Comparison of ENCODE assay signal across 15 cellular contexts in genomic region chr15:22893081-22893480, GRCh38. TPM values are rescaled to one million over a fixed set of nuclear protein-coding genes. Genes with fewer than 3 reads are reported as not detected.
DNase-seq lines count a peak whose midpoint lies in the region; ATAC-seq and TF ChIP-seq lines count a peak whose summit lies in the region.
"Had no signal": no experiment of that assay in that cellular context is flagged by ENCODE, and none has a peak within 500 bp of the region (broad histone marks: within the 10 kb centered on the region; RNA-seq: fewer than 3 reads in every experiment).

No MANE protein-coding gene starts in this region.

- no peak overlapping the region for H2BK15ac ChIP-seq in mesendoderm (replicated peaks; ENCODE audit: low read depth)

- no peak overlapping the region for H3K4me3 ChIP-seq in right atrium auricular region
- H3K4me3 ChIP-seq in mesendoderm (ENCODE audit: low read length): no peak overlapping the region
- H3K4me3 ChIP-seq: BLaER1, GM12878 had no signal

- no peak overlapping the region for H2BK120ac ChIP-seq in mesendoderm (ENCODE audit: low read depth, low read length)

- intact Hi-C loops in Right ventricle myocardium superior (cut with DNase I): no loop called here
- intact Hi-C loops in natural killer cell (cut with micrococcal nuclease): no loop called here

- H3K4me2 ChIP-seq in mesendoderm (ENCODE audit: low read length): no peak overlapping the region
- H3K4me2 ChIP-seq: BLaER1 had no signal

- H3K9me3 Mint-ChIP-seq in type B pancreatic cell (no peaks in the 10 kb centered on the region), natural killer cell (no peaks in the 10 kb centered on the region)
- H3K9me3 Mint-ChIP-seq: CD8-positive, alpha-beta memory T cell; H9 had no signal

- no peaks in the 10 kb centered on the region for H3K79me2 ChIP-seq in mesendoderm (ENCODE audit: control insufficient read depth, insufficient read depth, low read length)

- H4K5ac ChIP-seq in mesendoderm (ENCODE audit: low read length): no peak overlapping the region

- ATAC-seq in Right ventricle myocardium superior (ENCODE audit: poor library complexity) (no peak), T-helper 17 cell (no peak), GM18870 (IDR thresholded peaks at IDR 0.05; ENCODE audit: unreplicated experiment) (no peak), natural killer cell (no peak)
- ATAC-seq: GM12878 had no signal

- no peak overlapping the region for H2AK5ac ChIP-seq in mesendoderm (ENCODE audit: low read length)

- no peak overlapping the region for H3K56ac ChIP-seq in mesendoderm (ENCODE audit: low read length)

- H3K4me1 Mint-ChIP-seq in T-helper 17 cell (peaks cover 3% of the 10 kb centered on the region), type B pancreatic cell (ENCODE audit: unreplicated experiment) (no peaks in the 10 kb centered on the region), natural killer cell (no peaks in the 10 kb centered on the region)
- H3K4me1 Mint-ChIP-seq: CD8-positive, alpha-beta memory T cell; H9 had no signal

- TF ChIP-seq CTCF in right atrium auricular region (IDR thresholded peaks at IDR 0.05): no peak
- TF ChIP-seq CTCF in type B pancreatic cell (conservative IDR thresholded peaks at IDR 0.05): no peak
- TF ChIP-seq CTCF in natural killer cell (IDR thresholded peaks at IDR 0.05): no peak

- H3K27me3 Mint-ChIP-seq in T-helper 17 cell (no peaks in the 10 kb centered on the region), type B pancreatic cell (no peaks in the 10 kb centered on the region), natural killer cell (ENCODE audit: low read depth in 2 of 2) (no peaks in the 10 kb centered on the region)

- H3K36me3 ChIP-seq in right atrium auricular region (peaks cover 33% of the 10 kb centered on the region), mesendoderm (ENCODE audit: control insufficient read depth, insufficient read depth, low read length) (peaks cover 6% of the 10 kb centered on the region)

- H3K4me3 Mint-ChIP-seq in T-helper 17 cell (no peak overlapping the region), type B pancreatic cell (no peak overlapping the region), natural killer cell (no peak overlapping the region)
- H3K4me3 Mint-ChIP-seq: CD8-positive, alpha-beta memory T cell; H9 had no signal

- no peak overlapping the region for H4K8ac ChIP-seq in mesendoderm (ENCODE audit: low read depth, low read length)

- no peak overlapping the region for H3K27ac ChIP-seq in right atrium auricular region
- H3K27ac ChIP-seq in mesendoderm (ENCODE audit: low read depth, low read length): no peak overlapping the region
- H3K27ac ChIP-seq: BLaER1 had no signal

- H3K79me1 ChIP-seq in mesendoderm (ENCODE audit: low read length): peaks cover 2% of the 10 kb centered on the region

- H3K4ac ChIP-seq in mesendoderm (ENCODE audit: low read depth, low read length): no peak overlapping the region

- H3K23ac ChIP-seq in mesendoderm (ENCODE audit: low read length): no peak overlapping the region

- H3K9ac ChIP-seq in mesendoderm (ENCODE audit: low read length): no peak overlapping the region
- H3K9ac ChIP-seq: BLaER1 had no signal

- WGBS in mesendoderm (ENCODE audit: extremely low coverage, insufficient coverage, low lambda C conversion rate): no CpG with 5 or more reads among the region's 17 CpGs

- no peak overlapping the region for H3K18ac ChIP-seq in mesendoderm (ENCODE audit: low read length)

- H3K36me3 Mint-ChIP-seq in T-helper 17 cell (ENCODE audit: low read depth): peaks cover 8% of the 10 kb centered on the region
- peaks cover 19% of the 10 kb centered on the region for H3K36me3 Mint-ChIP-seq in type B pancreatic cell
- no peaks in the 10 kb centered on the region for H3K36me3 Mint-ChIP-seq in natural killer cell
- H3K36me3 Mint-ChIP-seq: CD8-positive, alpha-beta memory T cell had no signal

- DNase-seq in Right ventricle myocardium superior (peak; percentile 36), right atrium auricular region (ENCODE audit: low spot score) (no peak), T-helper 17 cell (no peak), mesendoderm (peak; percentile 26), type B pancreatic cell (ENCODE audit: extremely low spot score, unreplicated experiment) (no peak), natural killer cell (no peak)
- DNase-seq: 8988T; AML-193; CD8-positive, alpha-beta memory T cell; DMS 273 treated with DMSO at 0.1 percent for 48 hours; GOT3; H9 had no signal

- H2BK5ac ChIP-seq in mesendoderm (ENCODE audit: low read length): no peak overlapping the region

- H3K4me1 ChIP-seq in right atrium auricular region (no peaks in the 10 kb centered on the region), mesendoderm (ENCODE audit: control insufficient read depth, low read depth, low read length) (no peaks in the 10 kb centered on the region)

- H3K27ac Mint-ChIP-seq in T-helper 17 cell (peak overlapping the region; percentile 88), type B pancreatic cell (peak overlapping the region; percentile 46), natural killer cell (no peak overlapping the region)

- H3K9me3 ChIP-seq in right atrium auricular region (no peaks in the 10 kb centered on the region), T-helper 17 cell (ENCODE audit: control insufficient read depth, low read length, poor library complexity, severe bottlenecking) (no peaks in the 10 kb centered on the region)
- H3K9me3 ChIP-seq: BLaER1 had no signal

- no peaks in the 10 kb centered on the region for H3K27me3 ChIP-seq in right atrium auricular region
- H3K27me3 ChIP-seq in mesendoderm (ENCODE audit: insufficient read depth, low read length, poor library complexity): no peaks in the 10 kb centered on the region
- H3K27me3 ChIP-seq: BLaER1 had no signal

RNA-seq across cellular contexts. Expression of gene NIPA2, which starts 54.6 kb away (rescaled TPM):
- total RNA-seq in Right ventricle myocardium superior (19.2 TPM), right atrium auricular region (10 to 100 TPM; 28.1 to 34.3 TPM), T-helper 17 cell (10 to 100 TPM; 32.0 to 34.5 TPM), type B pancreatic cell (ENCODE audit: low replicate concordance) (48.7 and 59.4 TPM in 2 replicates), natural killer cell (10 to 100 TPM; 37.3 to 41.3 (median 40.9) TPM)
- polyA plus RNA-seq in mesendoderm (2013, experiment 1 of 2): 73.5 TPM
- 72.3 TPM for polyA plus RNA-seq in mesendoderm (2013, experiment 2 of 2)

Comparison
In these comparisons a context has a peak if more than half of its experiments do, and no peak if none do; other contexts are left out.
1. DNase-seq: peak in Right ventricle myocardium superior (single experiment) and mesendoderm (single experiment); none in right atrium auricular region (single experiment), T-helper 17 cell (0 of 3), type B pancreatic cell (single experiment) and natural killer cell (single experiment).
2. H3K27ac Mint-ChIP-seq: peak in T-helper 17 cell (single experiment) and type B pancreatic cell (single experiment); none in natural killer cell (0 of 2).